In genomic region chr2:168468354-168468753, GRCh38 we compare ENCODE assay signal across 12 cellular contexts.
"Had no signal": no experiment of that assay in that cellular context is flagged by ENCODE, and none has a peak within 500 bp of the region (broad histone marks: within the 10 kb centered on the region; RNA-seq: fewer than 3 reads in every experiment).

No MANE protein-coding gene starts in this region.

- H3K4me3 ChIP-seq: breast epithelium, esophagus squamous epithelium, right atrium auricular region, stomach had no signal

- H3K27me3 ChIP-seq: breast epithelium, esophagus squamous epithelium, right atrium auricular region, stomach had no signal

- H3K9me3 Mint-ChIP-seq: activated naive CD4-positive, alpha-beta T cell treated with anti-CD3 and anti-CD28 coated beads, Interleukin-2, amount 10 ng/mL, durations not matched to agents 7 days and 5 days; activated T-helper 2 cell treated with anti-CD3 and anti-CD28 coated beads, Interferon-gamma antibody, Interleukin-2, Interleukin-4, amounts not matched to agents 10 μg/mL and 5 μg/mL and 100 μg/mL, durations not matched to agents 14 hours and 24 hours and 36 hours; T-helper 1 cell treated with Interleukin-12 subunit alpha and Interleukin-12 subunit beta and Interleukin-4 antibody, amounts not matched to agents 30 μg/mL and 1 μg/mL, for 36 hours had no signal

- H3K36me3 ChIP-seq: breast epithelium, esophagus squamous epithelium, right atrium auricular region, stomach had no signal

- H3K9me3 ChIP-seq: breast epithelium, esophagus squamous epithelium, right atrium auricular region, stomach had no signal

- DNase-seq: activated CD4-positive, alpha-beta T cell treated with anti-CD3 and anti-CD28 coated beads, Interleukin-2, amount 50 U/mL, for 1 hour; activated naive CD4-positive, alpha-beta T cell treated with anti-CD3 and anti-CD28 coated beads, Interleukin-2, amount 10 ng/mL, durations not matched to agents 7 days and 5 days; anterior cingulate cortex; esophagus squamous epithelium; foreskin fibroblast; left colon; small intestine; stomach had no signal

- FAIRE-seq: small intestine had no signal

- H3K4me1 ChIP-seq: breast epithelium had no signal

- H3K27ac Mint-ChIP-seq: activated naive CD4-positive, alpha-beta T cell treated with anti-CD3 and anti-CD28 coated beads, Interleukin-2, amount 10 ng/mL, durations not matched to agents 7 days and 5 days; activated T-helper 2 cell treated with anti-CD3 and anti-CD28 coated beads, Interferon-gamma antibody, Interleukin-2, Interleukin-4, amounts not matched to agents 10 μg/mL and 5 μg/mL and 100 μg/mL, durations not matched to agents 14 hours and 24 hours and 36 hours; T-helper 1 cell treated with Interleukin-12 subunit alpha and Interleukin-12 subunit beta and Interleukin-4 antibody, amounts not matched to agents 30 μg/mL and 1 μg/mL, for 36 hours had no signal

- H3K4me3 Mint-ChIP-seq: activated naive CD4-positive, alpha-beta T cell treated with anti-CD3 and anti-CD28 coated beads, Interleukin-2, amount 10 ng/mL, durations not matched to agents 7 days and 5 days; T-helper 1 cell treated with Interleukin-12 subunit alpha and Interleukin-12 subunit beta and Interleukin-4 antibody, amounts not matched to agents 30 μg/mL and 1 μg/mL, for 36 hours had no signal

- H3K27me3 Mint-ChIP-seq: activated naive CD4-positive, alpha-beta T cell treated with anti-CD3 and anti-CD28 coated beads, Interleukin-2, amount 10 ng/mL, durations not matched to agents 7 days and 5 days had no signal
